ENCODE assay signal across 9 cellular contexts in the genomic region with DNA sequence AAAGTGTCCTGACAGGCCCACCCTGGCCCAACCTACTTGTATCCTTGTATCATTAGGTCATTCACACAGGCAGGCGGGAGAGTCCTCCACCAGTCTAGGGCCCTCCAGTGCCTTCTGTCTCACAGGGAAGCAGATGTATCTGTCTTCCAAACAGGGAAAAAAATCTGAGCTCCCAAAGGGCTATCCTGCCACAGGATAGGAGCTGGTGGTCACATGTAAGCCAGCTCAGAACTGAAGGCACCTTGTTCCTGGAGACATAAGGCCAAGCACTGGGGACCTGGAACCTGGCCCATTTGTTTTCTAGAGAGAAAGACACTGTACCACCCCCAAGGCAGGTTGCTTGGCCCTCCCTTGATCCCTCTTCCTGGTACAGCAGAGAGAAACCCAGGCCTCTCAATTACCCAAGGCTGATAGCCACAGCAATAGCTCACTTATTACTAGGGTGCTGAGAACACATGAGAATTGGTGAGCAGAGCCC. TPM values are rescaled to one million over a fixed set of nuclear protein-coding genes. Genes with fewer than 3 reads are reported as not detected.
DNase-seq lines count a peak whose midpoint lies in the region; ATAC-seq and TF ChIP-seq lines count a peak whose summit lies in the region.
"Had no signal": no experiment of that assay in that cellular context is flagged by ENCODE, and none has a peak within 500 bp of the region (broad histone marks: within the 10 kb centered on the region; RNA-seq: fewer than 3 reads in every experiment).

No MANE protein-coding gene starts in this region.

- H3K27ac Mint-ChIP-seq in activated CD4-positive, alpha-beta T cell treated with anti-CD3 and anti-CD28 coated beads, Interleukin-2, amount 10 ng/mL, durations not matched to agents 24 days and 14 days, result no peak overlapping the region
- H3K27ac Mint-ChIP-seq in activated CD4-positive, alpha-beta memory T cell treated with anti-CD3 and anti-CD28 coated beads, Interleukin-2, amount 10 ng/mL, durations not matched to agents 7 days and 5 days, result no peak overlapping the region

- intact Hi-C loops in activated CD4-positive, alpha-beta T cell treated with anti-CD3 and anti-CD28 coated beads, Interleukin-2, amount 10 ng/mL, durations not matched to agents 24 days and 14 days (cut with micrococcal nuclease), result loop anchor here (2.0 kb wide), 1 partner anchor 25 kb away; a partner anchor contains a TSS
- intact Hi-C loops in lower lobe of right lung (cut with DNase I) (no loop called here), testis (cut with DNase I; ENCODE audit: low total_unique reads) (no loop called here)

- no peaks in the 10 kb centered on the region for H3K9me3 Mint-ChIP-seq in activated CD4-positive, alpha-beta T cell treated with anti-CD3 and anti-CD28 coated beads, Interleukin-2, amount 10 ng/mL, durations not matched to agents 24 days and 14 days
- H3K9me3 Mint-ChIP-seq in activated CD4-positive, alpha-beta memory T cell treated with anti-CD3 and anti-CD28 coated beads, Interleukin-2, amount 10 ng/mL, durations not matched to agents 7 days and 5 days, result no peaks in the 10 kb centered on the region

- H3K4me3 ChIP-seq in lower lobe of right lung (no peak overlapping the region), testis (peak overlapping the region in 1 of 2 donors; percentile 91)

- H3K27me3 ChIP-seq in lower lobe of right lung (ENCODE audit: low read depth), result no peaks in the 10 kb centered on the region
- no peaks in the 10 kb centered on the region for H3K27me3 ChIP-seq in testis

- peaks cover 58% of the 10 kb centered on the region for H3K27me3 Mint-ChIP-seq in activated CD4-positive, alpha-beta T cell treated with anti-CD3 and anti-CD28 coated beads, Interleukin-2, amount 10 ng/mL, durations not matched to agents 24 days and 14 days
- H3K27me3 Mint-ChIP-seq in activated CD4-positive, alpha-beta memory T cell treated with anti-CD3 and anti-CD28 coated beads, Interleukin-2, amount 10 ng/mL, durations not matched to agents 7 days and 5 days, result peaks cover 48% of the 10 kb centered on the region

- peaks cover 8% of the 10 kb centered on the region for H3K4me1 Mint-ChIP-seq in activated CD4-positive, alpha-beta T cell treated with anti-CD3 and anti-CD28 coated beads, Interleukin-2, amount 10 ng/mL, durations not matched to agents 24 days and 14 days
- H3K4me1 Mint-ChIP-seq in activated CD4-positive, alpha-beta memory T cell treated with anti-CD3 and anti-CD28 coated beads, Interleukin-2, amount 10 ng/mL, durations not matched to agents 7 days and 5 days, result peaks cover 13% of the 10 kb centered on the region

- no peak for DNase-seq in activated CD4-positive, alpha-beta T cell treated with anti-CD3 and anti-CD28 coated beads, Interleukin-2, amount 10 ng/mL, durations not matched to agents 24 days and 14 days
- no peak for DNase-seq in activated CD4-positive, alpha-beta T cell treated with anti-CD3 and anti-CD28 coated beads for 4 hours
- no peak for DNase-seq in activated CD4-positive, alpha-beta memory T cell treated with anti-CD3 and anti-CD28 coated beads, Interleukin-2, amount 10 ng/mL, durations not matched to agents 7 days and 5 days
- DNase-seq in lower lobe of right lung (no peak), testis (peak; percentile 64), DMS153 treated with DMSO at 0.1 percent for 48 hours (lab: John Stamatoyannopoulos, UW; ENCODE audit: unreplicated experiment) (no peak), cortex of kidney (lab: John Stamatoyannopoulos, UW) (no peak)
- no peak for DNase-seq in activated CD4-positive, CD25-positive, alpha-beta regulatory T cell (lab: John Stamatoyannopoulos, UW)
- DNase-seq: esophagus squamous epithelium had no signal

- 61% methylated on average over 1 of the region's 1 CpG; no CpG with 5 or more reads in 1 of the 2 donors for WGBS in testis, 2 donors

- CTCF ChIA-PET in activated CD4-positive, alpha-beta memory T cell treated with anti-CD3 and anti-CD28 coated beads, Interleukin-2, amount 10 ng/mL, durations not matched to agents 7 days and 5 days (lab: Charles Lee), result interaction anchor here (0.6 to 1.9 kb wide), 3 partner anchors 13 to 105 kb away, joined by 3 to 8 read pairs (median 5); no protein-coding TSS in a partner anchor

- TF ChIP-seq CTCF in lower lobe of right lung (IDR thresholded peaks at IDR 0.05), result no peak
- TF ChIP-seq CTCF in testis (IDR thresholded peaks at IDR 0.05), result no peak

- ATAC-seq in lower lobe of right lung, result no peak

- TF ChIP-seq POLR2A in testis (IDR thresholded peaks at IDR 0.05), result no peak

- no peaks in the 10 kb centered on the region for H3K36me3 Mint-ChIP-seq in activated CD4-positive, alpha-beta T cell treated with anti-CD3 and anti-CD28 coated beads, Interleukin-2, amount 10 ng/mL, durations not matched to agents 24 days and 14 days (ENCODE audit: low read depth)
- no peaks in the 10 kb centered on the region for H3K36me3 Mint-ChIP-seq in activated CD4-positive, alpha-beta memory T cell treated with anti-CD3 and anti-CD28 coated beads, Interleukin-2, amount 10 ng/mL, durations not matched to agents 7 days and 5 days (ENCODE audit: low read depth)

- H3K4me1 ChIP-seq in lower lobe of right lung (peaks cover 21% of the 10 kb centered on the region), testis (peaks cover 29% of the 10 kb centered on the region)

- H3K27ac ChIP-seq in lower lobe of right lung, result peak overlapping the region; percentile 78
- H3K27ac ChIP-seq in testis, result peak overlapping the region; percentile 74 to 88

- H3K36me3 ChIP-seq in lower lobe of right lung (no peaks in the 10 kb centered on the region), testis (ENCODE audit: low read depth, missing control alignments) (no peaks in the 10 kb centered on the region)
- H3K36me3 ChIP-seq: esophagus squamous epithelium had no signal

- H3K9me3 ChIP-seq in lower lobe of right lung, result no peaks in the 10 kb centered on the region
- no peaks in the 10 kb centered on the region for H3K9me3 ChIP-seq in testis
- H3K9me3 ChIP-seq: esophagus squamous epithelium had no signal

- H3K4me3 Mint-ChIP-seq in activated CD4-positive, alpha-beta T cell treated with anti-CD3 and anti-CD28 coated beads, Interleukin-2, amount 10 ng/mL, durations not matched to agents 24 days and 14 days, result peak overlapping the region; percentile 87
- H3K4me3 Mint-ChIP-seq in activated CD4-positive, alpha-beta memory T cell treated with anti-CD3 and anti-CD28 coated beads, Interleukin-2, amount 10 ng/mL, durations not matched to agents 7 days and 5 days, result peak overlapping the region; percentile 80

- POLR2A ChIA-PET in activated CD4-positive, alpha-beta memory T cell treated with anti-CD3 and anti-CD28 coated beads, Interleukin-2, amount 10 ng/mL, durations not matched to agents 7 days and 5 days (lab: Charles Lee), result interaction anchor here (1.3 to 2.0 kb wide), 3 partner anchors 14 to 25 kb away, joined by 4 to 8 read pairs (median 5); a partner anchor contains a TSS

RNA-seq across cellular contexts. Expression of a gene that starts 19.4 kb away (rescaled TPM):
- 1.5 and 1.7 TPM in 2 replicates for total RNA-seq in activated CD4-positive, alpha-beta T cell treated with anti-CD3 and anti-CD28 coated beads, Interleukin-2, amount 10 ng/mL, durations not matched to agents 24 days and 14 days
- total RNA-seq in activated CD4-positive, alpha-beta memory T cell treated with anti-CD3 and anti-CD28 coated beads, Interleukin-2, amount 10 ng/mL, durations not matched to agents 7 days and 5 days, result under 1 TPM; 0.53 to 0.63 TPM
- total RNA-seq in lower lobe of right lung, result 4.6 TPM
- total RNA-seq in testis, result 10 to 100 TPM; 49.1 to 61.3 TPM
- 21.4 TPM for polyA plus RNA-seq in testis (ENCODE audit: insufficient read depth, low read depth, low replicate concordance)

RNA-seq across cellular contexts. Expression of a gene that starts 25.1 kb away (rescaled TPM):
- total RNA-seq in activated CD4-positive, alpha-beta T cell treated with anti-CD3 and anti-CD28 coated beads, Interleukin-2, amount 10 ng/mL, durations not matched to agents 24 days and 14 days, result 2.4 and 2.7 TPM in 2 replicates
- total RNA-seq in activated CD4-positive, alpha-beta memory T cell treated with anti-CD3 and anti-CD28 coated beads, Interleukin-2, amount 10 ng/mL, durations not matched to agents 7 days and 5 days, result 10 to 100 TPM; 10.4 to 13.3 TPM
- total RNA-seq in lower lobe of right lung, result 6.4 TPM
- total RNA-seq in testis, result 10 to 100 TPM; 59.6 to 77.4 TPM
- 12.6 TPM for polyA plus RNA-seq in testis (ENCODE audit: insufficient read depth, low read depth, low replicate concordance)
